ENCODE assay signal across 27 cellular contexts in genomic region chr10:131644864-131645658, GRCh38.
"Had no signal": no experiment of that assay in that cellular context is flagged by ENCODE, and none has a peak within 500 bp of the region (broad histone marks: within the 10 kb centered on the region; RNA-seq: fewer than 3 reads in every experiment).

No MANE protein-coding gene starts in this region.

- DNase-seq: activated B cell treated with CpG ODN at 0.5 μM for 24 hours; activated CD4-positive, alpha-beta T cell treated with anti-CD3 and anti-CD28 coated beads, Interleukin-2, amount 50 U/mL, for 4 hours; activated gamma-delta T cell treated with Interleukin-2 at 50 U/mL for 16 hours; activated naive CD4-positive, alpha-beta T cell treated with anti-CD3 and anti-CD28 coated beads, Interleukin-2, amount 50 U/mL, for 16 hours; activated T-cell treated with anti-CD3 and anti-CD28 coated beads, Interleukin-2, amount 50 U/mL, for 4 hours; dermis blood vessel endothelial cell; effector CD8-positive, alpha-beta T cell; mammary epithelial cell; naive thymus-derived CD4-positive, alpha-beta T cell; ovary; stimulated activated CD4-positive, alpha-beta T cell treated with anti-CD3 and anti-CD28 coated beads, Interleukin-12 subunit alpha, Interleukin-12 subunit beta, amount 100 ng/mL, for 4 hours; stimulated activated CD4-positive, alpha-beta T cell treated with anti-CD3 and anti-CD28 coated beads, Interleukin-4, amount 100 ng/mL, for 1 hour; stimulated activated naive CD8-positive, alpha-beta T cell treated with anti-CD3 and anti-CD28 coated beads, Interleukin-15, Interleukin-2, amounts not matched to agents 100 U/mL and 50 U/mL, for 24 hours; T-helper 1 cell; transverse colon had no signal

- H3K36me3 Mint-ChIP-seq: mesothelial cell of epicardium; naive thymus-derived CD4-positive, alpha-beta T cell had no signal

- H3K4me1 ChIP-seq: breast epithelium, transverse colon had no signal

- H3K27ac ChIP-seq: breast epithelium, ovary, skin epidermis, testis, transverse colon had no signal

- H3K9me3 Mint-ChIP-seq: activated T-cell treated with anti-CD3 and anti-CD28 coated beads, Interleukin-2, amount 50 U/mL, for 4 hours; activated T-helper 17 cell treated with anti-CD3 and anti-CD28 coated beads, Interleukin-2, amount 50 U/mL, for 72 hours; T-helper 2 cell treated with Interferon-gamma antibody and Interleukin-4, amounts not matched to agents 5 μg/mL and 100 μg/mL, for 36 hours had no signal

- H3K27ac Mint-ChIP-seq: activated B cell treated with CpG ODN at 0.5 μM for 24 hours; activated T-helper 17 cell treated with anti-CD3 and anti-CD28 coated beads, Interleukin-2, amount 50 U/mL, for 72 hours; mesothelial cell of epicardium; naive thymus-derived CD4-positive, alpha-beta T cell; progenitor cell of endocrine pancreas; T-helper 2 cell treated with Interferon-gamma antibody and Interleukin-4, amounts not matched to agents 5 μg/mL and 100 μg/mL, for 36 hours had no signal

- H3K27me3 ChIP-seq: ovary, testis, transverse colon had no signal

- H3K27me3 Mint-ChIP-seq: activated T-helper 17 cell treated with anti-CD3 and anti-CD28 coated beads, Interleukin-2, amount 50 U/mL, for 72 hours had no signal

- H3K4me1 Mint-ChIP-seq: activated B cell treated with CpG ODN at 0.5 μM for 24 hours; activated T-helper 17 cell treated with anti-CD3 and anti-CD28 coated beads, Interleukin-2, amount 50 U/mL, for 72 hours; central memory CD8-positive, alpha-beta T cell; mesothelial cell of epicardium had no signal

- H3K36me3 ChIP-seq: breast epithelium, ovary, transverse colon had no signal

- H3K4me3 ChIP-seq: ovary, skin epidermis, transverse colon had no signal

- H3K4me3 Mint-ChIP-seq: activated B cell treated with CpG ODN at 0.5 μM for 24 hours; activated T-cell treated with anti-CD3 and anti-CD28 coated beads, Interleukin-2, amount 50 U/mL, for 4 hours; activated T-helper 17 cell treated with anti-CD3 and anti-CD28 coated beads, Interleukin-2, amount 50 U/mL, for 72 hours; central memory CD8-positive, alpha-beta T cell; mesothelial cell of epicardium; naive thymus-derived CD4-positive, alpha-beta T cell; T-helper 2 cell treated with Interferon-gamma antibody and Interleukin-4, amounts not matched to agents 5 μg/mL and 100 μg/mL, for 36 hours had no signal

- H3K9me3 ChIP-seq: breast epithelium, ovary, testis had no signal

- FAIRE-seq: endometrium, frontal cortex, islet of Langerhans, urothelium cell line had no signal
